26 cellular contexts compared by ENCODE assay signal in genomic region chr2:111948832-111949231, GRCh38. TPM values are rescaled to one million over a fixed set of nuclear protein-coding genes. Genes with fewer than 3 reads are reported as not detected.
A peak's percentile ranks its signal among the peaks of the same experiment; 100 is the strongest.
DNase-seq lines count a peak whose midpoint lies in the region; ATAC-seq, FAIRE-seq and TF ChIP-seq lines count a peak whose summit lies in the region.
"Had no signal": no experiment of that assay in that cellular context is flagged by ENCODE, and none has a peak within 500 bp of the region (broad histone marks: within the 10 kb centered on the region; RNA-seq: fewer than 3 reads in every experiment).

No MANE protein-coding gene starts in this region.

- H3K9me3 ChIP-seq in K562 (replicated peaks; ENCODE audit: control insufficient read depth, insufficient read depth, low read depth, low read length) (no peaks in the 10 kb centered on the region), HepG2 (ENCODE audit: low read length) (no peaks in the 10 kb centered on the region)
- H3K9me3 ChIP-seq: A549; BE2C; BLaER1 treated with 17β-estradiol and CSF1 and Interleukin-3, amounts not matched to agents 10 nM and 100 nM; HAP-1 had no signal

- no peaks in the 10 kb centered on the region for H3K9me3 Mint-ChIP-seq in Calu3 (ENCODE audit: low read depth, unreplicated experiment)
- H3K9me3 Mint-ChIP-seq in activated T-helper 17 cell treated with anti-CD3 and anti-CD28 coated beads, Interleukin-2, amount 50 U/mL, for 72 hours, result no peaks in the 10 kb centered on the region
- H3K9me3 Mint-ChIP-seq: CD4-positive, alpha-beta memory T cell had no signal

- H2AFZ ChIP-seq in K562 (ENCODE audit: low read depth, low read length) (no peak overlapping the region), HepG2 (ENCODE audit: low read length) (no peak overlapping the region)

- peaks cover 7% of the 10 kb centered on the region for H3K36me3 Mint-ChIP-seq in Calu3 (ENCODE audit: insufficient read depth, unreplicated experiment)
- H3K36me3 Mint-ChIP-seq in activated T-helper 17 cell treated with anti-CD3 and anti-CD28 coated beads, Interleukin-2, amount 50 U/mL, for 72 hours (ENCODE audit: low read depth), result no peaks in the 10 kb centered on the region
- H3K36me3 Mint-ChIP-seq: CD4-positive, alpha-beta memory T cell had no signal

- TF ChIP-seq POLR2A in K562 (conservative IDR thresholded peaks at IDR 0.05), result no peak
- no peak for TF ChIP-seq POLR2A in HepG2 (IDR thresholded peaks at IDR 0.05; ENCODE audit: insufficient read depth in 1 of 2, low read depth in 2 of 2, low read length in 2 of 2)

- H3K79me2 ChIP-seq in K562 (ENCODE audit: control insufficient read depth, insufficient read depth, low read length) (no peaks in the 10 kb centered on the region), HepG2 (ENCODE audit: insufficient read depth, low read length) (no peaks in the 10 kb centered on the region)

- H4K20me1 ChIP-seq in K562 (replicated peaks; ENCODE audit: control insufficient read depth, insufficient read depth, low read length), result no peaks in the 10 kb centered on the region
- H4K20me1 ChIP-seq in HepG2 (ENCODE audit: insufficient read depth, low read length), result no peaks in the 10 kb centered on the region

- H3K4me1 ChIP-seq in K562 (replicated peaks in 1 of 2; ENCODE audit: control insufficient read depth in 2 of 2, insufficient read depth in 2 of 2, low read length in 2 of 2) (no peaks in the 10 kb centered on the region), HepG2 (ENCODE audit: insufficient read depth, low read length) (peaks cover 56% of the 10 kb centered on the region)
- H3K4me1 ChIP-seq: BE2C, HAP-1 had no signal

- H3K27ac ChIP-seq in K562 (ENCODE audit: extremely low read depth, low read depth, low read length) (no peak overlapping the region), HepG2 (ENCODE audit: extremely low read length, insufficient read depth, low read length) (no peak overlapping the region)
- H3K27ac ChIP-seq: A549; BLaER1 treated with 17β-estradiol and CSF1 and Interleukin-3, amounts not matched to agents 10 nM and 100 nM had no signal

- in situ Hi-C loops in K562 (cut with MboI), result no loop called here
- in situ Hi-C loops in HepG2 (cut with HindIII; ENCODE audit: extremely low pct_ligation_motif_present, low pct_unique_long_range_greater_than_20kb), result no loop called here

- no peak for FAIRE-seq in K562 (lab: Jason Lieb, UNC)
- FAIRE-seq in HepG2 (lab: Jason Lieb, UNC), result no peak
- FAIRE-seq: A549, D721Med, GM12878, GM18507, H54 had no signal

- POLR2A ChIA-PET in K562 (lab: Yijun Ruan, JAX), result interaction anchor here (0.7 kb wide), 2 partner anchors 9 to 27 kb away, joined by 3 to 4 read pairs; no protein-coding TSS in a partner anchor
- POLR2A ChIA-PET in HepG2 (lab: Yijun Ruan, JAX), result no interaction called here

- peak overlapping the region; percentile 1 for H3K27ac Mint-ChIP-seq in Calu3 (ENCODE audit: unreplicated experiment)
- H3K27ac Mint-ChIP-seq in activated T-helper 17 cell treated with anti-CD3 and anti-CD28 coated beads, Interleukin-2, amount 50 U/mL, for 72 hours, result no peak overlapping the region

- CTCF ChIA-PET in Calu3 (lab: Charles Lee) (no interaction called here), K562 (lab: Yijun Ruan, JAX; ENCODE audit: low intra/inter-chr PET ratio) (no interaction called here), HepG2 (lab: Yijun Ruan, JAX; ENCODE audit: low intra/inter-chr PET ratio, low total read pairs) (no interaction called here)

- H3K27me3 ChIP-seq in K562 (ENCODE audit: control insufficient read depth in 2 of 2, insufficient read depth in 2 of 2, low read length in 2 of 2), result peaks cover 3 to 9% of the 10 kb centered on the region in 2 experiments; a peak in 3 of 5 replicates
- no peaks in the 10 kb centered on the region for H3K27me3 ChIP-seq in HepG2 (ENCODE audit: control insufficient read depth in 1 of 2, insufficient read depth in 2 of 2, low read length in 2 of 2)
- H3K27me3 ChIP-seq: BE2C; BLaER1 treated with 17β-estradiol and CSF1 and Interleukin-3, amounts not matched to agents 10 nM and 100 nM had no signal

- TF ChIP-seq EP300 in K562 (IDR thresholded peaks at IDR 0.05; ENCODE audit: low read length) (no peak), HepG2 (IDR thresholded peaks at IDR 0.05; ENCODE audit: low read depth in 2 of 2, low read length in 2 of 2) (no peak), HepG2 (CRISPR knock-in tag; IDR thresholded peaks at IDR 0.05; ENCODE audit: borderline replicate concordance) (no peak)

- no peak for DNase-seq in Calu3
- no peak for DNase-seq in K562 (ENCODE audit: extremely low read depth in 1 of 4, low spot score in 3 of 4)
- DNase-seq in HepG2 (ENCODE audit: low spot score), result no peak
- DNase-seq in activated T-cell treated with anti-CD3 and anti-CD28 coated beads, Interleukin-2, amount 50 U/mL, for 1 hour, result no peak
- no peak for DNase-seq in activated T-cell treated with anti-CD3 and anti-CD28 coated beads, Interleukin-2, amount 50 U/mL, for 48 hours
- DNase-seq: 8988T; ACHN; AML-193; BE2C; CD4-positive, alpha-beta memory T cell; COR-L47; DMS 273 treated with DMSO at 0.1 percent for 48 hours; DMS79; EL; GDM1; GOT3 had no signal

- H3K4me3 Mint-ChIP-seq in Calu3 (ENCODE audit: low read depth, unreplicated experiment), result no peak overlapping the region
- no peak overlapping the region for H3K4me3 Mint-ChIP-seq in activated T-helper 17 cell treated with anti-CD3 and anti-CD28 coated beads, Interleukin-2, amount 50 U/mL, for 72 hours
- H3K4me3 Mint-ChIP-seq: CD14-positive monocyte; CD4-positive, alpha-beta memory T cell had no signal

- H3K9ac ChIP-seq in K562 (ENCODE audit: insufficient read depth in 1 of 2, low read depth in 2 of 2, low read length in 2 of 2) (no peak overlapping the region), HepG2 (ENCODE audit: insufficient read depth, low read depth, low read length) (no peak overlapping the region)
- H3K9ac ChIP-seq: BLaER1 treated with 17β-estradiol and CSF1 and Interleukin-3, amounts not matched to agents 10 nM and 100 nM had no signal

- H3K36me3 ChIP-seq in K562 (ENCODE audit: control insufficient read depth, insufficient read depth, low read length), result no peaks in the 10 kb centered on the region
- H3K36me3 ChIP-seq in HepG2 (replicated peaks in 1 of 2; ENCODE audit: control insufficient read depth in 1 of 2, insufficient read depth in 2 of 2, low read length in 2 of 2), result peaks cover 20 to 50% of the 10 kb centered on the region in 2 experiments
- H3K36me3 ChIP-seq: BE2C, HAP-1 had no signal

- H3K4me2 ChIP-seq in K562 (ENCODE audit: insufficient read depth, low read length), result no peak overlapping the region
- no peak overlapping the region for H3K4me2 ChIP-seq in HepG2 (ENCODE audit: low read depth, low read length)
- H3K4me2 ChIP-seq: A549 had no signal

- H3K27me3 Mint-ChIP-seq in Calu3 (ENCODE audit: unreplicated experiment), result peaks cover 9% of the 10 kb centered on the region
- H3K27me3 Mint-ChIP-seq in activated T-helper 17 cell treated with anti-CD3 and anti-CD28 coated beads, Interleukin-2, amount 50 U/mL, for 72 hours, result peaks cover 7% of the 10 kb centered on the region

- TF ChIP-seq RAD21 in K562 (CRISPR knock-in tag; conservative IDR thresholded peaks at IDR 0.05 in 1 of 2, IDR thresholded peaks at IDR 0.05 in 1 of 2), result no peak
- TF ChIP-seq RAD21 in HepG2 (CRISPR knock-in tag; IDR thresholded peaks at IDR 0.05), result no peak

- no peaks in the 10 kb centered on the region for H3K9me1 ChIP-seq in K562 (ENCODE audit: control insufficient read depth, insufficient read depth, low read length)

- WGBS in K562 (ENCODE audit: insufficient coverage, low coverage, missing lambda C conversion rate), result 3% methylated on average over 4 of the region's 4 CpGs
- WGBS in HepG2 (ENCODE audit: low lambda C conversion rate), result 92% methylated on average over 4 of the region's 4 CpGs

- TF ChIP-seq CTCF in Calu3 (IDR thresholded peaks at IDR 0.05; ENCODE audit: unreplicated experiment) (no peak), K562 (IDR thresholded peaks at IDR 0.05 in 2 of 3, conservative IDR thresholded peaks at IDR 0.05 in 1 of 3; ENCODE audit: insufficient read depth in 2 of 3, low read depth in 1 of 3, low read length in 3 of 3) (no peak), HepG2 (CRISPR knock-in tag; IDR thresholded peaks at IDR 0.05) (no peak)

- ATAC-seq in K562 (no peak), HepG2 (no peak), HG02571 (IDR thresholded peaks at IDR 0.05; ENCODE audit: unreplicated experiment) (no peak)
- ATAC-seq in activated T-helper 17 cell treated with anti-CD3 and anti-CD28 coated beads, Interleukin-2, amount 50 U/mL, for 72 hours (replicated peaks), result no peak
- ATAC-seq: A549, GM12878 had no signal

- no TSS peak for BruUV-seq in Calu3 (replicated peaks; lab: Mats Ljungman, UMichigan)
- BruUV-seq in K562 (replicated peaks; lab: Mats Ljungman, UMichigan), result no TSS peak
- BruUV-seq in HepG2 (replicated peaks; lab: Mats Ljungman, UMichigan), result no TSS peak

- no peak overlapping the region for H3K4me3 ChIP-seq in K562
- no peak overlapping the region for H3K4me3 ChIP-seq in HepG2 (replicated peaks in 1 of 3; ENCODE audit: insufficient read depth in 1 of 3, low read depth in 2 of 3, low read length in 3 of 3)
- H3K4me3 ChIP-seq: A549; BLaER1 treated with 17β-estradiol and CSF1 and Interleukin-3, amounts not matched to agents 10 nM and 100 nM; GM12878; HAP-1 had no signal

- peaks cover 38% of the 10 kb centered on the region for H3K4me1 Mint-ChIP-seq in Calu3 (ENCODE audit: low read depth, unreplicated experiment)
- peaks cover 12% of the 10 kb centered on the region for H3K4me1 Mint-ChIP-seq in activated T-helper 17 cell treated with anti-CD3 and anti-CD28 coated beads, Interleukin-2, amount 50 U/mL, for 72 hours
- H3K4me1 Mint-ChIP-seq: CD14-positive monocyte had no signal

- intact Hi-C loops in Calu3 (cut with micrococcal nuclease; ENCODE audit: unreplicated experiment), result loop anchor here (5.0 kb wide), 1 partner anchor 42 kb away; no protein-coding TSS in a partner anchor
- intact Hi-C loops in K562 (cut with micrococcal nuclease), result no loop called here
- intact Hi-C loops in HepG2 (cut with micrococcal nuclease; ENCODE audit: unreplicated experiment), result no loop called here

RNA-seq across cellular contexts. Expression of gene MERTK, which starts 50.4 kb away (rescaled TPM):
- total RNA-seq in Calu3 (2022) (1.5 and 2.1 TPM in 2 replicates), K562 (2014; rRNA removed) (0.82 and 1.1 TPM in 2 replicates), K562 (2014; rRNA removed; fragmentation: Illumina TruSeq; extraction: Trizol) (0.73 and 0.83 TPM in 2 replicates), K562 (2015; rRNA removed; fragmentation: Illumina TruSeq; extraction: Trizol) (0.62 and 0.68 TPM in 2 replicates), K562 (2021) (1.1 and 1.4 TPM in 2 replicates), HepG2 (2016; rRNA removed; fragmentation: Illumina TruSeq; extraction: Trizol) (22.5 and 37.3 TPM in 2 replicates)
- 5.8 and 6.9 TPM in 2 replicates for total RNA-seq in K562 (2011; cell fraction: chromatin; rRNA removed; ENCODE audit: low replicate concordance)
- total RNA-seq in K562 (2011; cell fraction: nucleolus; rRNA removed), result 5.0 and 5.3 TPM in 2 replicates
- 4.0 and 4.7 TPM in 2 replicates for total RNA-seq in K562 (2011; cell fraction: nucleoplasm; rRNA removed)
- polyA plus RNA-seq in K562 (2011; rRNA removed) (1.6 and 2.7 TPM in 2 replicates), K562 (2014; fragmentation: Illumina TruSeq; extraction: Trizol) (0.93 and 1.2 TPM in 2 replicates), K562 (2014; fragmentation: Nextera tagmentation; extraction: Ambion mirVana) (under 1 TPM; 0.23 to 0.31 TPM), K562 (2014; rRNA removed) (0.74 and 1.3 TPM in 2 replicates), HepG2 (2011; rRNA removed) (44.7 and 45.5 TPM in 2 replicates)
- polyA plus RNA-seq in K562 (2011; cell fraction: cytosol; rRNA removed), result 1.7 and 2.3 TPM in 2 replicates
- polyA plus RNA-seq in K562 (2011; cell fraction: nucleus; rRNA removed), result 2.4 and 3.4 TPM in 2 replicates
- 0.96 and 1.6 TPM in 2 replicates for polyA plus RNA-seq in K562 (2012)
- polyA minus RNA-seq in K562 (2011; rRNA and poly(A)+ RNA removed), result 2.4 and 4.1 TPM in 2 replicates
- 1.4 and 1.8 TPM in 2 replicates for polyA minus RNA-seq in K562 (2011; cell fraction: cytosol; rRNA and poly(A)+ RNA removed)
- polyA minus RNA-seq in K562 (2011; cell fraction: nucleus; rRNA and poly(A)+ RNA removed), result 1.5 and 3.2 TPM in 2 replicates
- 9.7 and 10.2 TPM in 2 replicates for total RNA-seq in HepG2 (2016; cell fraction: cytosol; rRNA removed; fragmentation: Illumina TruSeq; extraction: Trizol; ENCODE audit: low read depth)
- total RNA-seq in HepG2 (2016; cell fraction: insoluble cytoplasmic fraction; rRNA removed; fragmentation: Illumina TruSeq; extraction: Trizol), result 20.5 and 38.2 TPM in 2 replicates
- total RNA-seq in HepG2 (2016; cell fraction: membrane; rRNA removed; fragmentation: Illumina TruSeq; extraction: Trizol), result 9.9 and 11.4 TPM in 2 replicates
- 62.8 and 64.0 TPM in 2 replicates for total RNA-seq in HepG2 (2016; cell fraction: nucleus; rRNA removed; fragmentation: Illumina TruSeq; extraction: Trizol)
- 32.3 and 35.9 TPM in 2 replicates for polyA plus RNA-seq in HepG2 (2011; cell fraction: cytosol; rRNA removed)
- 74.2 and 85.4 TPM in 2 replicates for polyA plus RNA-seq in HepG2 (2011; cell fraction: nucleus; rRNA removed)
- 17.2 and 32.7 TPM in 2 replicates for polyA plus RNA-seq in HepG2 (2012)
- 1.2 and 1.5 TPM in 2 replicates for polyA plus RNA-seq in HepG2 (2016; cell fraction: cytosol; fragmentation: Illumina TruSeq; extraction: Trizol; ENCODE audit: low read depth)
- polyA plus RNA-seq in HepG2 (2016; cell fraction: insoluble cytoplasmic fraction; fragmentation: Illumina TruSeq; extraction: Trizol; ENCODE audit: low read depth), result 16.7 and 17.4 TPM in 2 replicates
- 3.4 TPM in 2 replicates for polyA plus RNA-seq in HepG2 (2016; cell fraction: membrane; fragmentation: Illumina TruSeq; extraction: Trizol; ENCODE audit: low read depth)
- polyA plus RNA-seq in HepG2 (2016; cell fraction: nucleus; fragmentation: Illumina TruSeq; extraction: Trizol; ENCODE audit: insufficient read depth, low read depth), result 67.5 and 78.5 TPM in 2 replicates
- 46.5 TPM in 1 of 2 replicates, not detected in the other for polyA minus RNA-seq in HepG2 (2011; rRNA and poly(A)+ RNA removed; ENCODE audit: low replicate concordance)
- 24.0 and 26.2 TPM in 2 replicates for polyA minus RNA-seq in HepG2 (2011; cell fraction: cytosol; rRNA and poly(A)+ RNA removed)
- polyA minus RNA-seq in HepG2 (2011; cell fraction: nucleus; rRNA and poly(A)+ RNA removed), result 55.6 and 65.1 TPM in 2 replicates
- under 1 TPM; 0.43 to 0.87 TPM for total RNA-seq in activated T-helper 17 cell treated with anti-CD3 and anti-CD28 coated beads, Interleukin-2, amount 50 U/mL, for 72 hours
